7 cellular contexts compared by ENCODE assay signal in the genomic region with DNA sequence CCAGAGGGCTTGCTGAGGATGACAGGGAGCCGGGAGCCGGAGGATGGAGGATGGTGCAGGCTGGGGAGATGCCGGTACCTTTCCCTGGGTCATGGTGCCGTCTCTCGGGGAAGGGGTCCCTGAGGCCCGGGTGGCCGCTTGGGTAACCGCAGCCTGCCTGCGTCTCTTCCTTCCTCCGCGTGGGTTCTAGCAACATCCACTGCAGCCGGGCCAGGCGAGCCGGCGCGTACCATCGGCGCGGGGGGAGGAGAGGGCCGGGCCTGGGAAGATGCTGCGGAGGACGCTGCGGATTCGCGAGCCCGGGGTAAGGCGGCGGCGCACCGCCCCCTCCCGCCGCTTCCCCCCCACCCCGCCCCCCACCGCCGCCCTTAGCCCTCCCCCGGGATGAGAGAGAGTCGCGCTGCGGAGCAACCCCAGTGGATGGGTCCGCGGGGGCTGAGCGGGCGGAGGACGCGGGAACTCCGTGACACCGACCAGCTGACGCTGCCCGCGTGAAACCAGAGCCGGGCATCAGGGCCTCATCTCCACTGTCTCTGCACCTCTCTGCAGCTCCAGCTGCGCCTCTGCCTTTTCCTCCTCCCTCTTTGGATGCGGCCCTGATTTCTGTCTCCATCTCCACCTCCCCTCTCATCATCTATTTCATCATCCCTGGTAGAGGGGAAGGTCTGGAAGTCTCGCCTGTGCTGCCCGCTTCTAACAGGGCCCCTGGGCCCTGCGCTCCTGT. TPM values are rescaled to one million over a fixed set of nuclear protein-coding genes. Genes with fewer than 3 reads are reported as not detected.
DNase-seq lines count a peak whose midpoint lies in the region; ATAC-seq and TF ChIP-seq lines count a peak whose summit lies in the region.

A gene (minus strand): TSS at position 201 of the 724 bp plus-strand sequence. CDS start 108 bp downstream, at position 93.

- peaks cover 9% of the 10 kb centered on the region for H3K27me3 ChIP-seq in IMR-90 (ENCODE audit: control insufficient read depth, insufficient read depth, low read length)
- no peaks in the 10 kb centered on the region for H3K27me3 ChIP-seq in brain microvascular endothelial cell (replicated peaks)

- CTCF ChIA-PET in IMR-90 (lab: Yijun Ruan, JAX): no interaction called here

- H3K36me3 Mint-ChIP-seq in T-helper 2 cell treated with Interferon-gamma antibody and Interleukin-4, amounts not matched to agents 5 μg/mL and 100 μg/mL, for 36 hours (ENCODE audit: low read depth): no peaks in the 10 kb centered on the region

- H3K18ac ChIP-seq in IMR-90 (ENCODE audit: low read depth, low read length): peak within 1 kb of the TSS; percentile 74; the same call in 1 of the 2 replicates

- peak within 1 kb of the TSS; percentile 31; the same call in 1 of the 3 replicates for H2BK15ac ChIP-seq in IMR-90 (ENCODE audit: low read depth, low read length)

- H3K4me2 ChIP-seq in IMR-90 (ENCODE audit: low read depth, low read length): peak within 1 kb of the TSS; percentile 77

- H2BK120ac ChIP-seq in IMR-90 (ENCODE audit: low read depth, low read length): peak within 1 kb of the TSS; percentile 48; the same call in 1 of the 2 replicates

- peak within 1 kb of the TSS; percentile 22; the same call in 1 of the 2 replicates for H3K56ac ChIP-seq in IMR-90 (ENCODE audit: extremely low read depth, insufficient read depth, low read length)

- no peaks in the 10 kb centered on the region for H4K20me1 ChIP-seq in IMR-90 (ENCODE audit: insufficient read depth, low read length)

- H3K36me3 ChIP-seq in IMR-90 (ENCODE audit: control insufficient read depth, insufficient read depth, low read length): no peaks in the 10 kb centered on the region
- no peaks in the 10 kb centered on the region for H3K36me3 ChIP-seq in brain microvascular endothelial cell (replicated peaks)

- 0% methylated on average over 2 of the region's 56 CpGs; no CpG with 5 or more reads in 1 of the 2 experiments for WGBS in IMR-90 (ENCODE audit: extremely low coverage in 2 of 2, insufficient read length in 1 of 2), 2 experiments

- H4K5ac ChIP-seq in IMR-90 (ENCODE audit: low read depth, low read length): peak within 1 kb of the TSS; percentile 62; the same call in 1 of the 2 replicates

- H3K9me3 ChIP-seq in IMR-90 (ENCODE audit: control insufficient read depth, insufficient read depth, low read length): no peaks in the 10 kb centered on the region

- H3K79me1 ChIP-seq in IMR-90 (ENCODE audit: low read depth in 1 of 2, low read length in 2 of 2): no peaks in the 10 kb centered on the region

- no peaks in the 10 kb centered on the region for H3K9me3 Mint-ChIP-seq in T-helper 2 cell treated with Interferon-gamma antibody and Interleukin-4, amounts not matched to agents 5 μg/mL and 100 μg/mL, for 36 hours

- H3K27ac ChIP-seq in IMR-90 (ENCODE audit: insufficient read depth, low read length) (peak within 1 kb of the TSS; percentile 80; the same call in 1 of the 2 replicates), brain microvascular endothelial cell (no peak within 1 kb of the TSS)

- H4K91ac ChIP-seq in IMR-90 (ENCODE audit: insufficient read depth, low read depth, low read length): peak within 1 kb of the TSS; percentile 72

- intact Hi-C loops in IMR-90 (cut with micrococcal nuclease): no loop called here

- TF ChIP-seq POLR2A in IMR-90 (IDR thresholded peaks at IDR 0.05; ENCODE audit: low read depth, low read length): no peak

- peaks cover 11% of the 10 kb centered on the region; the same call in 1 of the 2 replicates for H3K4me1 ChIP-seq in IMR-90 (ENCODE audit: control insufficient read depth, insufficient read depth, low read length)

- H2AK5ac ChIP-seq in IMR-90 (ENCODE audit: low read depth, low read length): peak within 1 kb of the TSS; percentile 78; the same call in 1 of the 2 replicates

- peaks cover 11% of the 10 kb centered on the region for H3K9me1 ChIP-seq in IMR-90 (ENCODE audit: insufficient read depth, low read length)

- peak within 1 kb of the TSS; percentile 42 for H3K27ac Mint-ChIP-seq in T-helper 2 cell treated with Interferon-gamma antibody and Interleukin-4, amounts not matched to agents 5 μg/mL and 100 μg/mL, for 36 hours

- peak within 1 kb of the TSS; percentile 80 for H3K4me3 Mint-ChIP-seq in T-helper 2 cell treated with Interferon-gamma antibody and Interleukin-4, amounts not matched to agents 5 μg/mL and 100 μg/mL, for 36 hours

- H2AFZ ChIP-seq in IMR-90 (replicated peaks; ENCODE audit: low read length, poor library complexity): peak within 1 kb of the TSS; percentile 95

- peak; percentile 95 for ATAC-seq in IMR-90 (ENCODE audit: low read depth)
- ATAC-seq in HG03175 (IDR thresholded peaks at IDR 0.05; ENCODE audit: unreplicated experiment): no peak

- peak within 1 kb of the TSS; percentile 71 for H3K9ac ChIP-seq in IMR-90 (ENCODE audit: low read depth, low read length)

- peak within 1 kb of the TSS; percentile 76 for H3K4ac ChIP-seq in IMR-90 (ENCODE audit: low read depth, low read length)

- in situ Hi-C loops in IMR-90 (cut with MboI; ENCODE audit: low sequenced_read_pairs): no loop called here
- in situ Hi-C loops in brain microvascular endothelial cell (cut with HindIII; ENCODE audit: low pct_ligation_motif_present, low sequenced_read_pairs): no loop called here

- no peak for TF ChIP-seq CTCF in IMR-90 (conservative IDR thresholded peaks at IDR 0.05; ENCODE audit: low read depth, low read length)
- TF ChIP-seq CTCF in brain microvascular endothelial cell (IDR thresholded peaks at IDR 0.05; ENCODE audit: low read depth, low read length, missing control alignments): no peak

- DNase-seq in IMR-90: peak; percentile 82
- DNase-seq in T-helper 2 cell treated with Interferon-gamma antibody and Interleukin-4, amounts not matched to agents 5 μg/mL and 100 μg/mL, for 36 hours (ENCODE audit: low spot score): peak; percentile 25
- DNase-seq in brain microvascular endothelial cell: peak; percentile 12
- DNase-seq in iris pigment epithelial cell (ENCODE audit: low read depth): peak; percentile 54
- DNase-seq in stimulated activated CD4-positive, alpha-beta T cell treated with anti-CD3 and anti-CD28 coated beads, Interleukin-4, amount 100 ng/mL, for 1 hour: peak; percentile 49
- no peak for DNase-seq in Kasumi-1 (lab: John Stamatoyannopoulos, UW)

- peak within 1 kb of the TSS; percentile 80 for H2AK9ac ChIP-seq in IMR-90 (replicated peaks; ENCODE audit: low read depth, low read length, poor library complexity)

- no peak within 1 kb of the TSS for H2BK5ac ChIP-seq in IMR-90 (ENCODE audit: low read depth, low read length, poor library complexity, severe bottlenecking)

- H3K4me1 Mint-ChIP-seq in T-helper 2 cell treated with Interferon-gamma antibody and Interleukin-4, amounts not matched to agents 5 μg/mL and 100 μg/mL, for 36 hours (ENCODE audit: low read depth): peaks cover 8% of the 10 kb centered on the region

- H3K4me3 ChIP-seq in IMR-90 (ENCODE audit: insufficient read depth, low read depth, low read length) (peak within 1 kb of the TSS; percentile 17), brain microvascular endothelial cell (ENCODE audit: low read depth, low read length) (peak within 1 kb of the TSS; percentile 42)

- peak within 1 kb of the TSS; percentile 78 for H3K23ac ChIP-seq in IMR-90 (ENCODE audit: low read depth, low read length)

- BruUV-seq in IMR-90 (replicated peaks; lab: Mats Ljungman, UMichigan): no TSS peak

- H4K8ac ChIP-seq in IMR-90 (ENCODE audit: low read depth in 2 of 2, low read length in 2 of 2): peak within 1 kb of the TSS; percentile 63 to 93; a peak in 3 of 4 replicates

- POLR2A ChIA-PET in IMR-90 (lab: Charles Lee; ENCODE audit: unreplicated experiment): interaction anchor here (0.6 kb wide), 1 partner anchor 177 kb away, joined by 3 read pairs; no protein-coding TSS in a partner anchor

- H3K27me3 Mint-ChIP-seq in T-helper 2 cell treated with Interferon-gamma antibody and Interleukin-4, amounts not matched to agents 5 μg/mL and 100 μg/mL, for 36 hours (ENCODE audit: low read depth): peaks cover 21% of the 10 kb centered on the region

- 0 out of 2 replicates have a peak within 1 kb of the TSS, but pooled peaks have one; percentile 9 for H2BK20ac ChIP-seq in IMR-90 (ENCODE audit: low read depth, low read length)

- peak within 1 kb of the TSS; percentile 84 for H3K14ac ChIP-seq in IMR-90 (replicated peaks; ENCODE audit: low read depth, low read length)

- dilution Hi-C loops in IMR-90 (cut with HindIII; ENCODE audit: low sequenced_read_pairs, unreplicated experiment): no loop called here

- no peak for TF ChIP-seq RAD21 in IMR-90 (IDR thresholded peaks at IDR 0.05; ENCODE audit: low read length)

TF ChIP-seq in IMR-90, 13 proteins besides CTCF, POLR2A, EP300 and RAD21 (continues in another document):
- no peak for TF ChIP-seq RCOR1 (IDR thresholded peaks at IDR 0.05; ENCODE audit: insufficient replicate concordance, low read length)
- no peak for TF ChIP-seq RFX5 (IDR thresholded peaks at IDR 0.05; ENCODE audit: low read depth, low read length)
- TF ChIP-seq NFE2L2 (IDR thresholded peaks at IDR 0.05; ENCODE audit: low read depth, low read length): no peak
- TF ChIP-seq, protein P1, sequence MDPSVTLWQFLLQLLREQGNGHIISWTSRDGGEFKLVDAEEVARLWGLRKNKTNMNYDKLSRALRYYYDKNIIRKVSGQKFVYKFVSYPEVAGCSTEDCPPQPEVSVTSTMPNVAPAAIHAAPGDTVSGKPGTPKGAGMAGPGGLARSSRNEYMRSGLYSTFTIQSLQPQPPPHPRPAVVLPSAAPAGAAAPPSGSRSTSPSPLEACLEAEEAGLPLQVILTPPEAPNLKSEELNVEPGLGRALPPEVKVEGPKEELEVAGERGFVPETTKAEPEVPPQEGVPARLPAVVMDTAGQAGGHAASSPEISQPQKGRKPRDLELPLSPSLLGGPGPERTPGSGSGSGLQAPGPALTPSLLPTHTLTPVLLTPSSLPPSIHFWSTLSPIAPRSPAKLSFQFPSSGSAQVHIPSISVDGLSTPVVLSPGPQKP (IDR thresholded peaks at IDR 0.05; ENCODE audit: borderline replicate concordance, low read depth, low read length): no peak
- no peak for TF ChIP-seq BHLHE40 (IDR thresholded peaks at IDR 0.05; ENCODE audit: low read depth, low read length)
- no peak for TF ChIP-seq SMC3 (IDR thresholded peaks at IDR 0.05; ENCODE audit: low read depth, low read length)
- TF ChIP-seq CEBPB (IDR thresholded peaks at IDR 0.05; ENCODE audit: low read depth, low read length): peak; percentile 74
- TF ChIP-seq CHD1 (IDR thresholded peaks at IDR 0.05; ENCODE audit: low read depth, low read length): no peak
- TF ChIP-seq MXI1 (IDR thresholded peaks at IDR 0.05; ENCODE audit: borderline replicate concordance, low read depth, low read length): no peak
- no peak for TF ChIP-seq FOS (IDR thresholded peaks at IDR 0.05; ENCODE audit: low read depth, low read length)

RNA-seq across cellular contexts. Expression of the gene that starts here (rescaled TPM):
- total RNA-seq in IMR-90 (2012; rRNA removed): 0.72 and 0.83 TPM in 2 replicates
- polyA plus RNA-seq in IMR-90 (2012; rRNA removed): 5.0 and 5.3 TPM in 2 replicates
- polyA plus RNA-seq in IMR-90 (2012; cell fraction: cytosol; rRNA removed): 6.5 and 8.2 TPM in 2 replicates
- polyA plus RNA-seq in IMR-90 (2012; cell fraction: nucleus; rRNA removed; ENCODE audit: low replicate concordance): 2.1 and 3.4 TPM in 2 replicates

Comparison
In these comparisons a context has a peak if more than half of its experiments do, and no peak if none do; other contexts are left out.
1. DNase-seq: peak in IMR-90 (single experiment), T-helper 2 cell treated with Interferon-gamma antibody and Interleukin-4, amounts not matched to agents 5 μg/mL and 100 μg/mL, for 36 hours (single experiment), brain microvascular endothelial cell (single experiment), iris pigment epithelial cell (single experiment) and stimulated activated CD4-positive, alpha-beta T cell treated with anti-CD3 and anti-CD28 coated beads, Interleukin-4, amount 100 ng/mL, for 1 hour (single experiment); none in Kasumi-1 (0 of 2).